In the genomic region with DNA sequence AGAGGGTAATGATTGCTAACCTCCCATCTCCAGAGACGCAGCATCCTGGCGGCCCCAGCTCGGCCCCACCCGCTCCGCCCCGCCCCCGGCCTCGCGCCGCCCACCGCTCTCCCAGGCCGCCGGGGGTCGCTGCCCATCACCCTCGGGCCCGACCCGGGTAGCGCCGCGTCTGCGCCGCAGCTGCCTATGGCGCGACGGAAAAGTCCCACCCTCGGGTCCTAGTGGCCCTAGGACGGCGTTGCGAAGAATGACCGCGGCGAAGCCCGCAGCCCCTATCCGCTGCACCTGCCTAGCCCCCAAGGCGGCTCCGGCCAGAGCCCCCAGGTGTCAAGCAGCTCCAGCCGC, we compare ENCODE assay signal across 8 cellular contexts. TPM values are rescaled to one million over a fixed set of nuclear protein-coding genes. Genes with fewer than 3 reads are reported as not detected.
DNase-seq lines count a peak whose midpoint lies in the region; ATAC-seq and TF ChIP-seq lines count a peak whose summit lies in the region.

No MANE protein-coding gene starts in this region.

- no peaks in the 10 kb centered on the region for H3K27me3 Mint-ChIP-seq in naive B cell
- H3K27me3 Mint-ChIP-seq in stimulated activated naive CD8-positive, alpha-beta T cell treated with anti-CD3 and anti-CD28 coated beads, Interleukin-15, Interleukin-2, amounts not matched to agents 100 ng/mL and 50 ng/mL, for 24 hours, result no peaks in the 10 kb centered on the region

- no peaks in the 10 kb centered on the region for H3K27me3 ChIP-seq in BLaER1

- peak overlapping the region; percentile 100 for H3K27ac ChIP-seq in BLaER1

- no peaks in the 10 kb centered on the region for H3K9me3 Mint-ChIP-seq in naive B cell
- H3K9me3 Mint-ChIP-seq in stimulated activated naive CD8-positive, alpha-beta T cell treated with anti-CD3 and anti-CD28 coated beads, Interleukin-15, Interleukin-2, amounts not matched to agents 100 ng/mL and 50 ng/mL, for 24 hours, result no peaks in the 10 kb centered on the region

- peak overlapping the region; percentile 100 for H3K9ac ChIP-seq in BLaER1

- DNase-seq in NCI-H69 (lab: John Stamatoyannopoulos, UW), result peak; percentile 83
- DNase-seq in activated T-cell treated with anti-CD3 and anti-CD28 coated beads for 1 hour (ENCODE audit: low read depth), result peak; percentile 60
- DNase-seq in erythroblast (lab: John Stamatoyannopoulos, UW), result peak; percentile 87 to 91
- DNase-seq in naive B cell, result peak; percentile 80

- TF ChIP-seq POLR2A in erythroblast (IDR thresholded peaks at IDR 0.05; ENCODE audit: low read length), result no peak

- peaks cover 59% of the 10 kb centered on the region for H3K36me3 ChIP-seq in BLaER1

- ATAC-seq in GM18909 (IDR thresholded peaks at IDR 0.05; ENCODE audit: poor library complexity, unreplicated experiment), result peak; percentile 53
- peak; percentile 44 for ATAC-seq in HG03135 (IDR thresholded peaks at IDR 0.05; ENCODE audit: unreplicated experiment)
- ATAC-seq in naive B cell (ENCODE audit: low read depth in 2 of 2), result peak; percentile 57 to 58

- peak overlapping the region; percentile 93 to 99 (median 98) for H3K4me3 Mint-ChIP-seq in naive B cell
- H3K4me3 Mint-ChIP-seq in stimulated activated naive CD8-positive, alpha-beta T cell treated with anti-CD3 and anti-CD28 coated beads, Interleukin-15, Interleukin-2, amounts not matched to agents 100 ng/mL and 50 ng/mL, for 24 hours, result peak overlapping the region; percentile 98

- peaks cover 29 to 72% (median 45%) of the 10 kb centered on the region in 3 donors for H3K4me1 Mint-ChIP-seq in naive B cell
- H3K4me1 Mint-ChIP-seq in stimulated activated naive CD8-positive, alpha-beta T cell treated with anti-CD3 and anti-CD28 coated beads, Interleukin-15, Interleukin-2, amounts not matched to agents 100 ng/mL and 50 ng/mL, for 24 hours (ENCODE audit: low read depth), result peaks cover 75% of the 10 kb centered on the region

- peak overlapping the region; percentile 94 for H3K4me3 ChIP-seq in BLaER1

- peaks cover 84% of the 10 kb centered on the region for H4K20me1 ChIP-seq in BLaER1

- H3K4me2 ChIP-seq in BLaER1, result peak overlapping the region; percentile 91

- H3K27ac Mint-ChIP-seq in naive B cell, result peak overlapping the region; percentile 99 to 100 (median 100)
- H3K27ac Mint-ChIP-seq in stimulated activated naive CD8-positive, alpha-beta T cell treated with anti-CD3 and anti-CD28 coated beads, Interleukin-15, Interleukin-2, amounts not matched to agents 100 ng/mL and 50 ng/mL, for 24 hours, result peak overlapping the region; percentile 98

- no peaks in the 10 kb centered on the region; the same call in 1 of the 2 replicates for H3K9me3 ChIP-seq in BLaER1

- peaks cover 0 to 10% of the 10 kb centered on the region in 2 donors for H3K36me3 Mint-ChIP-seq in naive B cell
- H3K36me3 Mint-ChIP-seq in stimulated activated naive CD8-positive, alpha-beta T cell treated with anti-CD3 and anti-CD28 coated beads, Interleukin-15, Interleukin-2, amounts not matched to agents 100 ng/mL and 50 ng/mL, for 24 hours (ENCODE audit: low read depth), result peaks cover 63% of the 10 kb centered on the region

- H3K4me1 ChIP-seq in BLaER1, result peaks cover 44% of the 10 kb centered on the region

RNA-seq across cellular contexts. Expression of gene CPSF7, which starts 0.5 kb away (rescaled TPM):
- 10 to 100 TPM; 26.3 to 43.8 (median 36.6) TPM for polyA plus RNA-seq in naive B cell (ENCODE audit: low read depth in 6 of 6)

RNA-seq across cellular contexts. Expression of gene SDHAF2, which starts 0.6 kb away (rescaled TPM):
- 10 to 100 TPM; 65.7 to 83.3 (median 79.1) TPM for polyA plus RNA-seq in naive B cell (ENCODE audit: low read depth in 6 of 6)

RNA-seq across cellular contexts. Expression of gene TMEM216, which starts 36.9 kb away (rescaled TPM):
- 10 to 100 TPM; 36.4 to 76.6 (median 65.0) TPM for polyA plus RNA-seq in naive B cell (ENCODE audit: low read depth in 6 of 6)

Comparison
In these comparisons a context has a peak if more than half of its experiments do, and no peak if none do; other contexts are left out.
1. Peak in every context shown above with its lines: DNase-seq, ATAC-seq, H3K4me3 ChIP-seq and H3K27ac ChIP-seq.